In genomic region chr11:44033856-44034255, GRCh38 we compare ENCODE assay signal across 17 cellular contexts. TPM values are rescaled to one million over a fixed set of nuclear protein-coding genes. Genes with fewer than 3 reads are reported as not detected.
DNase-seq lines count a peak whose midpoint lies in the region; ATAC-seq and TF ChIP-seq lines count a peak whose summit lies in the region.
"Had no signal": no experiment of that assay in that cellular context is flagged by ENCODE, and none has a peak within 500 bp of the region (broad histone marks: within the 10 kb centered on the region; RNA-seq: fewer than 3 reads in every experiment).

No MANE protein-coding gene starts in this region.

- no peaks in the 10 kb centered on the region for H3K9me3 Mint-ChIP-seq in progenitor cell of endocrine pancreas (ENCODE audit: low read depth)

- H3K27me3 ChIP-seq in layer of hippocampus (ENCODE audit: control insufficient read depth, insufficient read depth, low read length) = no peaks in the 10 kb centered on the region
- no peaks in the 10 kb centered on the region for H3K27me3 ChIP-seq in testis
- no peaks in the 10 kb centered on the region for H3K27me3 ChIP-seq in aorta (ENCODE audit: control insufficient read depth in 1 of 2, insufficient read depth in 2 of 2, low read length in 1 of 2)
- H3K27me3 ChIP-seq: Peyer's patch had no signal

- H3K36me3 ChIP-seq in testis (ENCODE audit: low read depth, missing control alignments) (no peaks in the 10 kb centered on the region), aorta (ENCODE audit: control insufficient read depth in 1 of 2, insufficient read depth in 2 of 2, low read length in 1 of 2) (no peaks in the 10 kb centered on the region)
- H3K36me3 ChIP-seq: Peyer's patch had no signal

- peaks cover 14% of the 10 kb centered on the region for H3K27me3 Mint-ChIP-seq in progenitor cell of endocrine pancreas

- H3K27ac ChIP-seq in caudate nucleus (ENCODE audit: low read depth, low read length) (peak overlapping the region; percentile 75), layer of hippocampus (ENCODE audit: low read depth, low read length) (peak overlapping the region; percentile 80), testis (peak overlapping the region; percentile 12 to 94), aorta (ENCODE audit: low read depth in 1 of 2, low read length in 2 of 2) (peak overlapping the region; percentile 73 to 100)
- H3K27ac ChIP-seq: C4-2B had no signal

- no peaks in the 10 kb centered on the region for H3K4me1 Mint-ChIP-seq in progenitor cell of endocrine pancreas (ENCODE audit: low read depth)

- TF ChIP-seq CTCF in testis (IDR thresholded peaks at IDR 0.05) (no peak), progenitor cell of endocrine pancreas (IDR thresholded peaks at IDR 0.05; ENCODE audit: unreplicated experiment) (no peak)

- no peak overlapping the region for H3K27ac Mint-ChIP-seq in progenitor cell of endocrine pancreas

- H3K4me3 Mint-ChIP-seq in progenitor cell of endocrine pancreas (ENCODE audit: low read depth) = no peak overlapping the region

- DNase-seq in caudate nucleus (lab: John Stamatoyannopoulos, UW) (no peak), testis (no peak), aorta (no peak), AG08395 (ENCODE audit: low spot score) (no peak), progenitor cell of endocrine pancreas (ENCODE audit: low spot score, unreplicated experiment) (no peak), COLO668 (lab: John Stamatoyannopoulos, UW; ENCODE audit: unreplicated experiment) (no peak)
- DNase-seq: ACHN, AML-193, DND-41, NCI-H1105, NCI-H2081, NCI-H446 treated with DMSO at 0.1 percent for 48 hours, Peyer's patch had no signal

- no peak for TF ChIP-seq POLR2A in testis (IDR thresholded peaks at IDR 0.05)

- intact Hi-C loops in testis (cut with DNase I; ENCODE audit: low total_unique reads) = loop anchor here (5.0 to 10.0 kb wide), 2 partner anchors 47 to 89 kb away; partner anchors contain the start of gene C11orf96
- intact Hi-C loops in aorta (cut with DNase I) = loop anchor here (2.0 to 10.0 kb wide), 2 partner anchors 49 to 89 kb away; no protein-coding TSS in a partner anchor

- H3K36me3 Mint-ChIP-seq in progenitor cell of endocrine pancreas (ENCODE audit: insufficient read depth) = no peaks in the 10 kb centered on the region

- no peak overlapping the region for H3K4me3 ChIP-seq in testis
- H3K4me3 ChIP-seq in aorta (ENCODE audit: low read length in 2 of 2) = no peak overlapping the region
- H3K4me3 ChIP-seq: K562, Peyer's patch had no signal

- H3K4me1 ChIP-seq in testis = peaks cover 47% of the 10 kb centered on the region
- peaks cover 5 to 11% of the 10 kb centered on the region in 2 donors for H3K4me1 ChIP-seq in aorta (ENCODE audit: control insufficient read depth in 1 of 2, insufficient read depth in 2 of 2, low read length in 2 of 2)
- H3K4me1 ChIP-seq: Peyer's patch had no signal

- ATAC-seq in aorta (ENCODE audit: low FRiP score) = no peak
- ATAC-seq: K562 had no signal

- 55% methylated on average over 3 of the region's 3 CpGs for WGBS in testis, 2 donors
- 57 to 62% methylated on average over 3 of the region's 3 CpGs for WGBS in aorta, 2 donors

- H3K9me3 ChIP-seq in testis (no peaks in the 10 kb centered on the region), aorta (ENCODE audit: control insufficient read depth, low read length) (no peaks in the 10 kb centered on the region)
- H3K9me3 ChIP-seq: Peyer's patch had no signal

RNA-seq across cellular contexts. Expression of gene ACCSL, which starts 13.9 kb away (rescaled TPM):
- total RNA-seq in testis (under 1 TPM; 0.25 to 0.79 TPM), aorta (not detected), progenitor cell of endocrine pancreas (not detected in 2 replicates)
- polyA plus RNA-seq in testis (ENCODE audit: insufficient read depth, low read depth, low replicate concordance) (0.67 TPM), aorta (not detected)
- total RNA-seq: G401, K562, Peyer's patch had no signal
- polyA plus RNA-seq: K562 had no signal

RNA-seq across cellular contexts. Expression of gene ACCS, which starts 32.2 kb away (rescaled TPM):
- total RNA-seq in testis (10 to 100 TPM; 63.0 to 65.4 TPM), aorta (10 to 100 TPM; 31.7 to 88.9 TPM), progenitor cell of endocrine pancreas (30.5 and 33.5 TPM in 2 replicates)
- polyA plus RNA-seq in testis (ENCODE audit: insufficient read depth, low read depth, low replicate concordance) (33.4 TPM), aorta (10 to 100 TPM in 1 of 2 donors, 1 to 10 TPM in 1; 8.8 to 92.5 TPM)
- total RNA-seq: G401 had no signal
